ENCODE assay signal across 16 cellular contexts in the genomic region with DNA sequence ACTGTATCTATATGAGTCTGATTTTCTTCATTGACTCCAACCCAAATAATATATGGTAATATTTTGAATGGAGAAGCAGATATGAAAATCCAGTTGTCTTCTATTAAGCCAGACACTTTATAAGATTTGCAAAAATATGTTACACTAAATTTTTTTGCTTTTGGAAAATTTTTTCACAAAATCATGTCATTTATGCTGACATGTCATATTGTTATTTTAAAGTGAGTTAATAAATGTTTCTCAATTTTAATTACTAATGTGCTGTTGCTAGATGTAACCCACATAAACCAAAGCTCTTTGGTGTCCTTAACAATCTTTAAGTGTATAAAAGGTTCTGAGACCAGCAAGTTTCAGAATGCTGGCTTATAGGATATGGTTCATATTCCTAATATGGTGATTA.
"Had no signal": no experiment of that assay in that cellular context is flagged by ENCODE, and none has a peak within 500 bp of the region (broad histone marks: within the 10 kb centered on the region; RNA-seq: fewer than 3 reads in every experiment).

No MANE protein-coding gene starts in this region.

- H3K9me3 ChIP-seq: heart left ventricle, right atrium auricular region, suprapubic skin had no signal

- H3K4me1 ChIP-seq: suprapubic skin had no signal

- H3K27me3 ChIP-seq: heart left ventricle, right atrium auricular region, suprapubic skin had no signal

- DNase-seq: activated naive CD8-positive, alpha-beta T cell treated with anti-CD3 and anti-CD28 coated beads for 36 hours; anterior cingulate cortex; cerebellar nuclear complex; effector memory CD4-positive, alpha-beta T cell; foreskin melanocyte; heart left ventricle; immature natural killer cell; nephron progenitor cell; occipital lobe; stimulated activated CD4-positive, alpha-beta T cell treated with anti-CD3 and anti-CD28 coated beads, Interleukin-4, amount 100 ng/mL, for 24 hours; stimulated activated naive CD8-positive, alpha-beta T cell treated with anti-CD3 and anti-CD28 coated beads, Interleukin-15, Interleukin-2, amounts not matched to agents 100 U/mL and 50 U/mL, for 24 hours; trophoblast cell had no signal

- H3K27ac ChIP-seq: right atrium auricular region, suprapubic skin had no signal

- H3K4me3 ChIP-seq: skin epidermis had no signal

- ATAC-seq: activated CD4-positive, CD25-positive, alpha-beta regulatory T cell treated with anti-CD3 and anti-CD28 coated beads, Interleukin-2, amount 50 U/mL, for 24 hours; stimulated activated naive CD8-positive, alpha-beta T cell treated with anti-CD3 and anti-CD28 coated beads, Interleukin-15, Interleukin-2, amounts not matched to agents 100 U/mL and 50 U/mL, for 24 hours had no signal

- H3K36me3 ChIP-seq: heart left ventricle, right atrium auricular region, suprapubic skin had no signal
